1 cellular context compared by ENCODE assay signal in the genomic region with DNA sequence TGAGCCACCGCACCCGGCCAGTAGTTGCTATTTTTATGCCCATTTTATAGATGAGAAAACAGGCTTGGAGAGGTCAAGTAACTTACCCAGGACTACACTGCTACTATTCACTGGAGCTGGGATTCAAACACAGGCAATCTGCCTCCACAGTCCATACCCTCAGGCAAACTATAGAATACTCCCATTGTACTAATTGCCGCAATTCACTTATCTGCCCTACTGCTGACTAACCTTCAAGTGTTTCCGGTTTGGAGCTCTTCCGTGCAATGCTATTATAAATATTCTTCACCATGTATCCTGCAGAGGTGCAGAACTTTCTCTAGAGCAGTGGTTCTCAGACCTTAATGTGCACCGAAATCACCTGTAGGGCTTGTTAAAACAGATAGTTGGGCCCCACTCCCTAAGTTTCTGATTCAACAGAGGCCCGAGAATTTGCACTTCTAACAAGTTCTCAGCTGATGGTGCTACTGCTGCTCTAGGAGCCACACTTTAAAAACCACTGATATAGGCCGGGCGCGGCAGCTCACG.
TF ChIP-seq lines count a peak whose summit lies in the region.

No MANE protein-coding gene starts in this region.

TF ChIP-seq in HepG2, 621 proteins besides CTCF, POLR2A, EP300 and RAD21:
- TF ChIP-seq ZNF816 (CRISPR knock-in tag; IDR thresholded peaks at IDR 0.05; ENCODE audit: borderline replicate concordance) (no peak), PPARG (CRISPR knock-in tag; conservative IDR thresholded peaks at IDR 0.05) (no peak), ZSCAN20 (CRISPR knock-in tag; IDR thresholded peaks at IDR 0.05; ENCODE audit: borderline replicate concordance) (no peak), ZNF333 (CRISPR knock-in tag; IDR thresholded peaks at IDR 0.05; ENCODE audit: borderline replicate concordance) (no peak), RARG (CRISPR knock-in tag; IDR thresholded peaks at IDR 0.05; ENCODE audit: low read depth) (no peak), GABPA (IDR thresholded peaks at IDR 0.05; ENCODE audit: low read depth, low read length) (no peak), GABPA (CRISPR knock-in tag; IDR thresholded peaks at IDR 0.05; ENCODE audit: low read depth) (no peak), ZNF660 (CRISPR knock-in tag; IDR thresholded peaks at IDR 0.05; ENCODE audit: borderline replicate concordance, low read depth) (no peak)
- TF ChIP-seq, protein P1, sequence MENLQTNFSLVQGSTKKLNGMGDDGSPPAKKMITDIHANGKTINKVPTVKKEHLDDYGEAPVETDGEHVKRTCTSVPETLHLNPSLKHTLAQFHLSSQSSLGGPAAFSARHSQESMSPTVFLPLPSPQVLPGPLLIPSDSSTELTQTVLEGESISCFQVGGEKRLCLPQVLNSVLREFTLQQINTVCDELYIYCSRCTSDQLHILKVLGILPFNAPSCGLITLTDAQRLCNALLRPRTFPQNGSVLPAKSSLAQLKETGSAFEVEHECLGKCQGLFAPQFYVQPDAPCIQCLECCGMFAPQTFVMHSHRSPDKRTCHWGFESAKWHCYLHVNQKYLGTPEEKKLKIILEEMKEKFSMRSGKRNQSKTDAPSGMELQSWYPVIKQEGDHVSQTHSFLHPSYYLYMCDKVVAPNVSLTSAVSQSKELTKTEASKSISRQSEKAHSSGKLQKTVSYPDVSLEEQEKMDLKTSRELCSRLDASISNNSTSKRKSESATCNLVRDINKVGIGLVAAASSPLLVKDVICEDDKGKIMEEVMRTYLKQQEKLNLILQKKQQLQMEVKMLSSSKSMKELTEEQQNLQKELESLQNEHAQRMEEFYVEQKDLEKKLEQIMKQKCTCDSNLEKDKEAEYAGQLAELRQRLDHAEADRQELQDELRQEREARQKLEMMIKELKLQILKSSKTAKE (CRISPR knock-in tag; IDR thresholded peaks at IDR 0.05; ENCODE audit: borderline replicate concordance): no peak
- TF ChIP-seq, protein P2, sequence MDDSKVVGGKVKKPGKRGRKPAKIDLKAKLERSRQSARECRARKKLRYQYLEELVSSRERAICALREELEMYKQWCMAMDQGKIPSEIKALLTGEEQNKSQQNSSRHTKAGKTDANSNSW (CRISPR knock-in tag; IDR thresholded peaks at IDR 0.05; ENCODE audit: borderline replicate concordance): no peak
- TF ChIP-seq, protein P3, sequence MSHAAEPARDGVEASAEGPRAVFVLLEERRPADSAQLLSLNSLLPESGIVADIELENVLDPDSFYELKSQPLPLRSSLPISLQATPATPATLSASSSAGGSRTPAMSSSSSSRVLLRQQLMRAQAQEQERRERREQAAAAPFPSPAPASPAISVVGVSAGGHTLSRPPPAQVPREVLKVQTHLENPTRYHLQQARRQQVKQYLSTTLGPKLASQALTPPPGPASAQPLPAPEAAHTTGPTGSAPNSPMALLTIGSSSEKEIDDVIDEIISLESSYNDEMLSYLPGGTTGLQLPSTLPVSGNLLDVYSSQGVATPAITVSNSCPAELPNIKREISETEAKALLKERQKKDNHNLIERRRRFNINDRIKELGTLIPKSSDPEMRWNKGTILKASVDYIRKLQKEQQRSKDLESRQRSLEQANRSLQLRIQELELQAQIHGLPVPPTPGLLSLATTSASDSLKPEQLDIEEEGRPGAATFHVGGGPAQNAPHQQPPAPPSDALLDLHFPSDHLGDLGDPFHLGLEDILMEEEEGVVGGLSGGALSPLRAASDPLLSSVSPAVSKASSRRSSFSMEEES (CRISPR knock-in tag; IDR thresholded peaks at IDR 0.05): no peak
- TF ChIP-seq, protein P4, sequence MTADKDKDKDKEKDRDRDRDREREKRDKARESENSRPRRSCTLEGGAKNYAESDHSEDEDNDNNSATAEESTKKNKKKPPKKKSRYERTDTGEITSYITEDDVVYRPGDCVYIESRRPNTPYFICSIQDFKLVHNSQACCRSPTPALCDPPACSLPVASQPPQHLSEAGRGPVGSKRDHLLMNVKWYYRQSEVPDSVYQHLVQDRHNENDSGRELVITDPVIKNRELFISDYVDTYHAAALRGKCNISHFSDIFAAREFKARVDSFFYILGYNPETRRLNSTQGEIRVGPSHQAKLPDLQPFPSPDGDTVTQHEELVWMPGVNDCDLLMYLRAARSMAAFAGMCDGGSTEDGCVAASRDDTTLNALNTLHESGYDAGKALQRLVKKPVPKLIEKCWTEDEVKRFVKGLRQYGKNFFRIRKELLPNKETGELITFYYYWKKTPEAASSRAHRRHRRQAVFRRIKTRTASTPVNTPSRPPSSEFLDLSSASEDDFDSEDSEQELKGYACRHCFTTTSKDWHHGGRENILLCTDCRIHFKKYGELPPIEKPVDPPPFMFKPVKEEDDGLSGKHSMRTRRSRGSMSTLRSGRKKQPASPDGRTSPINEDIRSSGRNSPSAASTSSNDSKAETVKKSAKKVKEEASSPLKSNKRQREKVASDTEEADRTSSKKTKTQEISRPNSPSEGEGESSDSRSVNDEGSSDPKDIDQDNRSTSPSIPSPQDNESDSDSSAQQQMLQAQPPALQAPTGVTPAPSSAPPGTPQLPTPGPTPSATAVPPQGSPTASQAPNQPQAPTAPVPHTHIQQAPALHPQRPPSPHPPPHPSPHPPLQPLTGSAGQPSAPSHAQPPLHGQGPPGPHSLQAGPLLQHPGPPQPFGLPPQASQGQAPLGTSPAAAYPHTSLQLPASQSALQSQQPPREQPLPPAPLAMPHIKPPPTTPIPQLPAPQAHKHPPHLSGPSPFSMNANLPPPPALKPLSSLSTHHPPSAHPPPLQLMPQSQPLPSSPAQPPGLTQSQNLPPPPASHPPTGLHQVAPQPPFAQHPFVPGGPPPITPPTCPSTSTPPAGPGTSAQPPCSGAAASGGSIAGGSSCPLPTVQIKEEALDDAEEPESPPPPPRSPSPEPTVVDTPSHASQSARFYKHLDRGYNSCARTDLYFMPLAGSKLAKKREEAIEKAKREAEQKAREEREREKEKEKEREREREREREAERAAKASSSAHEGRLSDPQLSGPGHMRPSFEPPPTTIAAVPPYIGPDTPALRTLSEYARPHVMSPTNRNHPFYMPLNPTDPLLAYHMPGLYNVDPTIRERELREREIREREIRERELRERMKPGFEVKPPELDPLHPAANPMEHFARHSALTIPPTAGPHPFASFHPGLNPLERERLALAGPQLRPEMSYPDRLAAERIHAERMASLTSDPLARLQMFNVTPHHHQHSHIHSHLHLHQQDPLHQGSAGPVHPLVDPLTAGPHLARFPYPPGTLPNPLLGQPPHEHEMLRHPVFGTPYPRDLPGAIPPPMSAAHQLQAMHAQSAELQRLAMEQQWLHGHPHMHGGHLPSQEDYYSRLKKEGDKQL (CRISPR knock-in tag; IDR thresholded peaks at IDR 0.05; ENCODE audit: low read depth): no peak
